Comparison of ENCODE assay signal across 25 cellular contexts in the genomic region with DNA sequence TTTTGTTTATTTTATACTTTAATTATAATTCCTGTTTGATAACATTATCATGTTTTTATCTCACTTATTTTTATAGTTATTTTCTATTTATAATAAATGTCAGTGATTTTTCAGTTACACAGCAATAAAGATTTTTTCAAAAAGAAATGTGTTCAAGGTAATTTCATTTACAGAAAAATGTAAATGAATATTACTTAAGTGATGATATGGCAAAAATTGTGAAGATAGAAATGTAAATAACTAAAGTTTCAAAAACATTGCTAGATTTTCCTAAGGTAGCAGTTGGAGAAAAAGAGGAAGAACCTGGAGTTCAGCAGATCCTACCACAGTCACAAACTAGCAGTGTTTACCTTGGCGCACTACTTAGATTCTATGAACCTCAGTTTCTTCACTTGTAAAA.
DNase-seq lines count a peak whose midpoint lies in the region; ATAC-seq, FAIRE-seq and TF ChIP-seq lines count a peak whose summit lies in the region.
"Had no signal": no experiment of that assay in that cellular context is flagged by ENCODE, and none has a peak within 500 bp of the region (broad histone marks: within the 10 kb centered on the region; RNA-seq: fewer than 3 reads in every experiment).

No MANE protein-coding gene starts in this region.

- no peaks in the 10 kb centered on the region for H3K27me3 ChIP-seq in HepG2 (ENCODE audit: control insufficient read depth in 1 of 2, insufficient read depth in 2 of 2, low read length in 2 of 2)
- no peaks in the 10 kb centered on the region for H3K27me3 ChIP-seq in right lobe of liver
- H3K27me3 ChIP-seq in K562 (ENCODE audit: control insufficient read depth in 2 of 2, insufficient read depth in 2 of 2, low read length in 2 of 2), result no peaks in the 10 kb centered on the region
- no peaks in the 10 kb centered on the region for H3K27me3 ChIP-seq in thyroid gland
- H3K27me3 ChIP-seq: BE2C; BLaER1 treated with 17β-estradiol and CSF1 and Interleukin-3, amounts not matched to agents 10 nM and 100 nM had no signal

- no peak overlapping the region for H2AFZ ChIP-seq in HepG2 (ENCODE audit: low read length)
- H2AFZ ChIP-seq in K562 (ENCODE audit: low read depth, low read length), result no peak overlapping the region

- no peak for TF ChIP-seq EP300 in HepG2 (IDR thresholded peaks at IDR 0.05; ENCODE audit: low read depth in 2 of 2, low read length in 2 of 2)
- no peak for TF ChIP-seq EP300 in HepG2 (CRISPR knock-in tag; IDR thresholded peaks at IDR 0.05; ENCODE audit: borderline replicate concordance)
- TF ChIP-seq EP300 in K562 (IDR thresholded peaks at IDR 0.05; ENCODE audit: low read length), result no peak

- H3K9me3 ChIP-seq in HepG2 (ENCODE audit: low read length) (no peaks in the 10 kb centered on the region), right lobe of liver (no peaks in the 10 kb centered on the region), K562 (replicated peaks; ENCODE audit: control insufficient read depth, insufficient read depth, low read depth, low read length) (no peaks in the 10 kb centered on the region), kidney (ENCODE audit: control insufficient read depth in 1 of 2, low read length in 2 of 2) (no peaks in the 10 kb centered on the region), thyroid gland (no peaks in the 10 kb centered on the region)
- H3K9me3 ChIP-seq: A549, BE2C, HAP-1 had no signal

- H3K79me2 ChIP-seq in HepG2 (ENCODE audit: insufficient read depth, low read length), result no peaks in the 10 kb centered on the region
- no peaks in the 10 kb centered on the region for H3K79me2 ChIP-seq in K562 (ENCODE audit: control insufficient read depth, insufficient read depth, low read length)

- TF ChIP-seq RAD21 in HepG2 (CRISPR knock-in tag; IDR thresholded peaks at IDR 0.05) (no peak), K562 (CRISPR knock-in tag; conservative IDR thresholded peaks at IDR 0.05 in 1 of 2, IDR thresholded peaks at IDR 0.05 in 1 of 2) (no peak)

- in situ Hi-C loops in HepG2 (cut with HindIII; ENCODE audit: extremely low pct_ligation_motif_present, low pct_unique_long_range_greater_than_20kb) (no loop called here), K562 (cut with MboI) (no loop called here)

- CTCF ChIA-PET in HepG2 (lab: Yijun Ruan, JAX; ENCODE audit: low intra/inter-chr PET ratio, low total read pairs) (no interaction called here), K562 (lab: Yijun Ruan, JAX; ENCODE audit: low intra/inter-chr PET ratio) (no interaction called here)

- H3K4me1 ChIP-seq in HepG2 (ENCODE audit: insufficient read depth, low read length), result no peaks in the 10 kb centered on the region
- no peaks in the 10 kb centered on the region for H3K4me1 ChIP-seq in right lobe of liver
- no peaks in the 10 kb centered on the region for H3K4me1 ChIP-seq in K562 (replicated peaks in 1 of 2; ENCODE audit: control insufficient read depth in 2 of 2, insufficient read depth in 2 of 2, low read length in 2 of 2)
- no peaks in the 10 kb centered on the region for H3K4me1 ChIP-seq in kidney (ENCODE audit: control insufficient read depth in 1 of 2, insufficient read depth in 1 of 2, low read depth in 1 of 2, low read length in 2 of 2)
- no peaks in the 10 kb centered on the region for H3K4me1 ChIP-seq in thyroid gland
- H3K4me1 ChIP-seq: A549; BE2C; BLaER1 treated with 17β-estradiol and CSF1 and Interleukin-3, amounts not matched to agents 10 nM and 100 nM; HAP-1 had no signal

- H3K4me2 ChIP-seq in HepG2 (ENCODE audit: low read depth, low read length) (no peak overlapping the region), K562 (ENCODE audit: insufficient read depth, low read length) (no peak overlapping the region)
- H3K4me2 ChIP-seq: A549; BLaER1 treated with 17β-estradiol and CSF1 and Interleukin-3, amounts not matched to agents 10 nM and 100 nM had no signal

- no peaks in the 10 kb centered on the region for H3K36me3 ChIP-seq in HepG2 (replicated peaks in 1 of 2; ENCODE audit: control insufficient read depth in 1 of 2, insufficient read depth in 2 of 2, low read length in 2 of 2)
- no peaks in the 10 kb centered on the region for H3K36me3 ChIP-seq in right lobe of liver
- H3K36me3 ChIP-seq in K562 (ENCODE audit: control insufficient read depth, insufficient read depth, low read length), result no peaks in the 10 kb centered on the region
- H3K36me3 ChIP-seq in kidney (ENCODE audit: control insufficient read depth in 1 of 2, insufficient read depth in 2 of 2, low read length in 2 of 2), result no peaks in the 10 kb centered on the region
- no peaks in the 10 kb centered on the region for H3K36me3 ChIP-seq in thyroid gland
- H3K36me3 ChIP-seq: BE2C; BLaER1 treated with 17β-estradiol and CSF1 and Interleukin-3, amounts not matched to agents 10 nM and 100 nM; HAP-1 had no signal

- ATAC-seq in HepG2 (no peak), right lobe of liver (no peak), K562 (no peak), HG02759 (IDR thresholded peaks at IDR 0.05; ENCODE audit: unreplicated experiment) (no peak), HG03175 (IDR thresholded peaks at IDR 0.05; ENCODE audit: unreplicated experiment) (no peak)
- ATAC-seq: A549 had no signal

- POLR2A ChIA-PET in HepG2 (lab: Yijun Ruan, JAX) (no interaction called here), K562 (lab: Yijun Ruan, JAX) (no interaction called here)

- TF ChIP-seq CTCF in HepG2 (CRISPR knock-in tag; IDR thresholded peaks at IDR 0.05), result no peak
- no peak for TF ChIP-seq CTCF in right lobe of liver (IDR thresholded peaks at IDR 0.05)
- TF ChIP-seq CTCF in K562 (IDR thresholded peaks at IDR 0.05 in 2 of 3, conservative IDR thresholded peaks at IDR 0.05 in 1 of 3; ENCODE audit: insufficient read depth in 2 of 3, low read depth in 1 of 3, low read length in 3 of 3), result no peak
- no peak for TF ChIP-seq CTCF in kidney (IDR thresholded peaks at IDR 0.05; ENCODE audit: borderline replicate concordance, extremely low read depth, insufficient read depth)
- no peak for TF ChIP-seq CTCF in thyroid gland (IDR thresholded peaks at IDR 0.05)

- H3K9ac ChIP-seq in HepG2 (ENCODE audit: insufficient read depth, low read depth, low read length) (no peak overlapping the region), K562 (ENCODE audit: insufficient read depth in 1 of 2, low read depth in 2 of 2, low read length in 2 of 2) (no peak overlapping the region), kidney (ENCODE audit: low read length in 2 of 2) (no peak overlapping the region)
- H3K9ac ChIP-seq: BLaER1 treated with 17β-estradiol and CSF1 and Interleukin-3, amounts not matched to agents 10 nM and 100 nM had no signal

- H3K4me3 ChIP-seq in HepG2 (replicated peaks in 1 of 3; ENCODE audit: insufficient read depth in 1 of 3, low read depth in 2 of 3, low read length in 3 of 3), result no peak overlapping the region
- H3K4me3 ChIP-seq in right lobe of liver, result no peak overlapping the region
- H3K4me3 ChIP-seq in K562, result no peak overlapping the region
- no peak overlapping the region for H3K4me3 ChIP-seq in kidney (ENCODE audit: low read length in 2 of 2)
- H3K4me3 ChIP-seq in thyroid gland (replicated peaks in 1 of 3), result no peak overlapping the region
- H3K4me3 ChIP-seq: A549; BLaER1 treated with 17β-estradiol and CSF1 and Interleukin-3, amounts not matched to agents 10 nM and 100 nM; HAP-1 had no signal

- TF ChIP-seq POLR2A in HepG2 (IDR thresholded peaks at IDR 0.05; ENCODE audit: insufficient read depth in 1 of 2, low read depth in 2 of 2, low read length in 2 of 2) (no peak), right lobe of liver (IDR thresholded peaks at IDR 0.05) (no peak), K562 (conservative IDR thresholded peaks at IDR 0.05) (no peak), thyroid gland (IDR thresholded peaks at IDR 0.05) (no peak)

- DNase-seq in HepG2 (ENCODE audit: low spot score), result no peak
- no peak for DNase-seq in right lobe of liver
- DNase-seq in K562 (ENCODE audit: extremely low read depth in 1 of 4, low spot score in 3 of 4), result no peak
- no peak for DNase-seq in kidney
- no peak for DNase-seq in thyroid gland
- DNase-seq: ACHN; AML-193; BE2C; CD4-positive, alpha-beta T cell; CD8-positive, alpha-beta memory T cell; DMS 273 treated with DMSO at 0.1 percent for 48 hours; DMS79; EL; GF-D8; GOT3 had no signal

- BruUV-seq in HepG2 (replicated peaks; lab: Mats Ljungman, UMichigan) (no TSS peak), K562 (replicated peaks; lab: Mats Ljungman, UMichigan) (no TSS peak)

- intact Hi-C loops in HepG2 (cut with micrococcal nuclease; ENCODE audit: unreplicated experiment), result no loop called here
- intact Hi-C loops in right lobe of liver (cut with DNase I), result no loop called here
- intact Hi-C loops in K562 (cut with micrococcal nuclease), result no loop called here
- intact Hi-C loops in kidney (cut with DNase I), result no loop called here
- intact Hi-C loops in thyroid gland (cut with DNase I), result no loop called here

- H3K9me1 ChIP-seq in K562 (ENCODE audit: control insufficient read depth, insufficient read depth, low read length), result no peaks in the 10 kb centered on the region

- no peaks in the 10 kb centered on the region for H4K20me1 ChIP-seq in HepG2 (ENCODE audit: insufficient read depth, low read length)
- no peaks in the 10 kb centered on the region for H4K20me1 ChIP-seq in K562 (replicated peaks; ENCODE audit: control insufficient read depth, insufficient read depth, low read length)
- H4K20me1 ChIP-seq: BLaER1 treated with 17β-estradiol and CSF1 and Interleukin-3, amounts not matched to agents 10 nM and 100 nM had no signal

- 20% methylated on average over 1 of the region's 1 CpG for WGBS in HepG2 (ENCODE audit: low lambda C conversion rate)
- 100% methylated on average over 1 of the region's 1 CpG for WGBS in right lobe of liver (ENCODE audit: insufficient coverage, low coverage, low lambda C conversion rate, missing lambda C conversion rate)
- 27% methylated on average over 1 of the region's 1 CpG for WGBS in K562 (ENCODE audit: insufficient coverage, low coverage, missing lambda C conversion rate)
- 98 to 100% methylated on average over 1 of the region's 1 CpG for WGBS in thyroid gland, 2 donors

- H3K27ac ChIP-seq in HepG2 (ENCODE audit: extremely low read length, insufficient read depth, low read length) (no peak overlapping the region), right lobe of liver (no peak overlapping the region), K562 (ENCODE audit: extremely low read depth, low read depth, low read length) (no peak overlapping the region), kidney (ENCODE audit: low read depth in 2 of 2, low read length in 2 of 2) (no peak overlapping the region), thyroid gland (no peak overlapping the region)
- H3K27ac ChIP-seq: 22Rv1; A549; BLaER1 treated with 17β-estradiol and CSF1 and Interleukin-3, amounts not matched to agents 10 nM and 100 nM had no signal

- no peak for FAIRE-seq in HepG2 (lab: Jason Lieb, UNC)
- FAIRE-seq in K562 (lab: Jason Lieb, UNC), result no peak
- peak; percentile 74 for FAIRE-seq in kidney (lab: Jason Lieb, UNC)
- FAIRE-seq: A549, D721Med, GM12891, GM18507, H54 had no signal

TF ChIP-seq in K562, 482 proteins besides CTCF, POLR2A, EP300 and RAD21:
- no peak for TF ChIP-seq KLF10 (CRISPR knock-in tag; IDR thresholded peaks at IDR 0.05)
- TF ChIP-seq C11orf30 (IDR thresholded peaks at IDR 0.05; ENCODE audit: low read depth), result 0 out of 2 replicates have a peak, but pooled peaks have one; percentile 27
- TF ChIP-seq ZNF316 (IDR thresholded peaks at IDR 0.05), result peak; percentile 57

Comparison
In these comparisons a context has a peak if more than half of its experiments do, and no peak if none do; other contexts are left out.
1. Of the 241 proteins assayed by ChIP-seq in both HepG2 and K562: peak only in HepG2: MAFF and MAFK; only in K562: none; in both: none; in neither: 239.